In the genomic region with DNA sequence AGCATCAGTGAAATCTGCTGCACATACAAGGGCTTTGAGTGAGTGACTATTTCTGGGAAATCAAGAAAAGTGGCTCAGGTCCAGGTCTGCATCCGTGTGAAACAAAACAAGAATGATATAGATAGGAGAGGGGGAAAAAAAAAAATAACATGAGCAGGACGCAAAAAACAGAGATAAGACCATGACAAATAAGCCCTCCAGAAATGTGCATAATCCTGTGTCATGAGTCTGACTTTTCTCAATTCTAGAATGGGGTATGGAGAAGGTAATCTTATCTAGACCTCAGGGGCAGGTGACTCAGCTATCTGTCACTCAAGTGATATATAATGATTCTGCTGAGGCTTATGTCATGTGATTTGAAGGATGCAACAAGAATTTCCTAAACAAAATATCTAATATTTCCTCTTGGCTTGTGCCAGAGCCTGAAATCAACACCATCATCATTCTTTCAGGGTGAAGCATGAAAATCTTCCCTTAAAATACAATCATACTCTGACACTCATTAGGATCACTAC, we compare ENCODE assay signal across 10 cellular contexts.
DNase-seq lines count a peak whose midpoint lies in the region; FAIRE-seq and TF ChIP-seq lines count a peak whose summit lies in the region.
"Had no signal": no experiment of that assay in that cellular context is flagged by ENCODE, and none has a peak within 500 bp of the region (broad histone marks: within the 10 kb centered on the region; RNA-seq: fewer than 3 reads in every experiment).

No MANE protein-coding gene starts in this region.

- no peaks in the 10 kb centered on the region for H3K36me3 ChIP-seq in GM23248 (ENCODE audit: low read depth)
- H3K36me3 ChIP-seq in MG63: no peaks in the 10 kb centered on the region
- H3K36me3 ChIP-seq in bronchial epithelial cell (ENCODE audit: control insufficient read depth, insufficient read depth, low read length): no peaks in the 10 kb centered on the region
- no peaks in the 10 kb centered on the region for H3K36me3 ChIP-seq in WERI-Rb-1

- H3K9me3 ChIP-seq in GM23248 (ENCODE audit: low read depth): no peaks in the 10 kb centered on the region
- H3K9me3 ChIP-seq in MG63: no peaks in the 10 kb centered on the region; the same call in 1 of the 2 replicates
- H3K9me3 ChIP-seq in WERI-Rb-1 (ENCODE audit: severe bottlenecking): no peaks in the 10 kb centered on the region

- H3K4me3 ChIP-seq in GM23248: no peak overlapping the region
- no peak overlapping the region for H3K4me3 ChIP-seq in MG63
- no peak overlapping the region for H3K4me3 ChIP-seq in bronchial epithelial cell (ENCODE audit: low read depth, low read length)
- H3K4me3 ChIP-seq in WERI-Rb-1 (ENCODE audit: low read depth, low read length): no peak overlapping the region

- no peaks in the 10 kb centered on the region for H3K79me2 ChIP-seq in GM23248 (ENCODE audit: insufficient read depth)

- H3K27me3 ChIP-seq in GM23248 (replicated peaks; ENCODE audit: insufficient read depth): no peaks in the 10 kb centered on the region
- no peaks in the 10 kb centered on the region for H3K27me3 ChIP-seq in MG63
- H3K27me3 ChIP-seq in bronchial epithelial cell (ENCODE audit: control insufficient read depth, insufficient read depth, low read length): no peaks in the 10 kb centered on the region
- no peaks in the 10 kb centered on the region for H3K27me3 ChIP-seq in WERI-Rb-1 (ENCODE audit: insufficient read depth, low read depth, severe bottlenecking)

- no peak overlapping the region for H2AFZ ChIP-seq in GM23248

- no peak overlapping the region for H3K9ac ChIP-seq in GM23248

- H3K27ac ChIP-seq in GM23248 (no peak overlapping the region), WERI-Rb-1 (no peak overlapping the region)

- in situ Hi-C loops in GM23248 (cut with MboI): no loop called here

- TF ChIP-seq CTCF in bronchial epithelial cell (IDR thresholded peaks at IDR 0.05; ENCODE audit: insufficient read depth, low read length, severe bottlenecking): no peak
- TF ChIP-seq CTCF in WERI-Rb-1 (IDR thresholded peaks at IDR 0.05; ENCODE audit: low read depth, low read length): no peak

- peaks cover 22% of the 10 kb centered on the region for H3F3A ChIP-seq in GM23248 (ENCODE audit: insufficient read depth)

- no peak overlapping the region for H3K4me2 ChIP-seq in GM23248 (ENCODE audit: unreplicated experiment)

- DNase-seq in GM23248 (peak; percentile 41), MG63 (peak; percentile 44), bronchial epithelial cell (ENCODE audit: low read depth) (peak; percentile 99), non-pigmented ciliary epithelial cell (ENCODE audit: low read depth) (peak; percentile 36), NCI-H2029 (lab: John Stamatoyannopoulos, UW) (no peak), AML-193 (lab: John Stamatoyannopoulos, UW) (no peak), WERI-Rb-1 (no peak)
- DNase-seq: activated B cell treated with CpG ODN at 0.5 μM for 24 hours; DND-41; stimulated activated CD4-positive, alpha-beta T cell treated with anti-CD3 and anti-CD28 coated beads, Interleukin-12 subunit alpha, Interleukin-12 subunit beta, amount 100 ng/mL, for 4 hours had no signal

- FAIRE-seq in bronchial epithelial cell (lab: Jason Lieb, UNC): no peak

- H4K20me1 ChIP-seq in GM23248 (ENCODE audit: insufficient read depth): no peaks in the 10 kb centered on the region

- H3K4me1 ChIP-seq in GM23248 (ENCODE audit: insufficient read depth): peaks cover 13% of the 10 kb centered on the region; the same call in 1 of the 2 replicates

- 16 to 19% methylated on average over 2 of the region's 2 CpGs for WGBS in GM23248 (ENCODE audit: low coverage in 1 of 2, low lambda C conversion rate in 2 of 2, missing lambda C conversion rate in 2 of 2), 2 experiments

- no peaks in the 10 kb centered on the region for H3K9me2 ChIP-seq in GM23248 (ENCODE audit: insufficient read depth)

Comparison
In these comparisons a context has a peak if more than half of its experiments do, and no peak if none do; other contexts are left out.
1. DNase-seq: peak in GM23248 (single experiment), MG63 (single experiment), bronchial epithelial cell (single experiment) and non-pigmented ciliary epithelial cell (single experiment); none in NCI-H2029 (single experiment), AML-193 (0 of 2) and WERI-Rb-1 (single experiment).